In the genomic region with DNA sequence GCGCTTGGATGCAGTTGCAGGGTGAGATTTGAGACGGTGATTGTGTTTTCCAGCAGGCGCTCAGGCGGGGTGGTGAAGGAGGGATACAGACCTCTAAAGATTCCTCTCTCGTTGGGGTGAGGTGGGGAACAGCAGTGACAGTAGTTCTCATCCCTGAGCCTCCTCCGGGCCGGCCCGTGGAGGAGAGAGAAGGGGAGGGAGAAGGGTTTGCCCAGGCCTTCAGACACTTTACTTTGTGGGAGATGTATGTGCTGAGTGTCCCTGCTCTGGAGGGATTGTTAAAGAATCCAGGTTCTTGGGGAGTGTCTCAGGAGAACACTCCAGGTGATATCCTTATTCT, we compare ENCODE assay signal across 9 cellular contexts. TPM values are rescaled to one million over a fixed set of nuclear protein-coding genes. Genes with fewer than 3 reads are reported as not detected.
DNase-seq lines count a peak whose midpoint lies in the region; ATAC-seq and TF ChIP-seq lines count a peak whose summit lies in the region.
"Had no signal": no experiment of that assay in that cellular context is flagged by ENCODE, and none has a peak within 500 bp of the region (broad histone marks: within the 10 kb centered on the region; RNA-seq: fewer than 3 reads in every experiment).

No MANE protein-coding gene starts in this region.

- WGBS in tibial nerve, 2 donors = 0% methylated on average over 4 to 8 of the region's 8 CpGs

- no peaks in the 10 kb centered on the region for H3K27me3 ChIP-seq in CD4-positive, alpha-beta T cell (ENCODE audit: control insufficient read depth, insufficient read depth, low read length)
- no peaks in the 10 kb centered on the region for H3K27me3 ChIP-seq in left lung
- no peaks in the 10 kb centered on the region for H3K27me3 ChIP-seq in tibial nerve

- TF ChIP-seq CTCF in CD4-positive, alpha-beta T cell (IDR thresholded peaks at IDR 0.05) = no peak
- TF ChIP-seq CTCF in astrocyte of the cerebellum (IDR thresholded peaks at IDR 0.05; ENCODE audit: low read depth, low read length, missing control alignments) (no peak), left lung (IDR thresholded peaks at IDR 0.05) (no peak), tibial nerve (IDR thresholded peaks at IDR 0.05) (no peak)

- TF ChIP-seq EP300 in tibial nerve (IDR thresholded peaks at IDR 0.05) = no peak

- peak; percentile 5 for ATAC-seq in CD4-positive, alpha-beta T cell (ENCODE audit: poor library complexity)
- ATAC-seq in HG02885 (IDR thresholded peaks at IDR 0.05; ENCODE audit: poor library complexity, unreplicated experiment) = peak; percentile 13
- peak; percentile 38 for ATAC-seq in left lung
- ATAC-seq in HG02938 (IDR thresholded peaks at IDR 0.05; ENCODE audit: unreplicated experiment) = no peak

- peak overlapping the region; percentile 75 for H3K27ac ChIP-seq in CD4-positive, alpha-beta T cell (ENCODE audit: low read depth, low read length)
- H3K27ac ChIP-seq in left lung (peak overlapping the region; percentile 91 to 94), tibial nerve (peak overlapping the region; percentile 82 to 96 (median 90))

- H3K4me1 Mint-ChIP-seq in CD4-positive, alpha-beta T cell (ENCODE audit: low read depth) = peaks cover 45% of the 10 kb centered on the region

- peak overlapping the region; percentile 91 for H3K27ac Mint-ChIP-seq in CD4-positive, alpha-beta T cell

- no peaks in the 10 kb centered on the region for H3K36me3 ChIP-seq in left lung
- no peaks in the 10 kb centered on the region for H3K36me3 ChIP-seq in tibial nerve

- intact Hi-C loops in CD4-positive, alpha-beta T cell (cut with DNase I, micrococcal nuclease) = loop anchor here (2.0 to 10.0 kb wide), 4 partner anchors 52 to 1500 kb away; partner anchors contain the start of gene NUDT3 (in 1 of the 2)
- intact Hi-C loops in left lung (cut with DNase I) = no loop called here

- H3K9me3 Mint-ChIP-seq in CD4-positive, alpha-beta T cell = no peaks in the 10 kb centered on the region

- in situ Hi-C loops in astrocyte of the cerebellum (cut with HindIII; ENCODE audit: low sequenced_read_pairs) = no loop called here

- H3K4me3 ChIP-seq in astrocyte of the cerebellum (ENCODE audit: low read depth, low read length) = peak overlapping the region; percentile 83
- H3K4me3 ChIP-seq in left lung = peak overlapping the region; percentile 73 to 83
- H3K4me3 ChIP-seq in tibial nerve = peak overlapping the region; percentile 57 to 87 (median 66)

- H3K4me1 ChIP-seq in left lung (peaks cover 4 to 26% of the 10 kb centered on the region in 2 donors), tibial nerve (peaks cover 3 to 22% (median 11%) of the 10 kb centered on the region in 4 donors)

- POLR2A ChIA-PET in CD4-positive, alpha-beta T cell (lab: Charles Lee) = interaction anchor here (0.5 to 5.4 kb wide), 17 partner anchors 16 to 936 kb away, joined by 3 to 129 read pairs (median 4); partner anchors contain the start of genes BRD2, HLA-DMA, HLA-DMB and NELFE

- no peak for TF ChIP-seq POLR2A in tibial nerve (IDR thresholded peaks at IDR 0.05)

- CTCF ChIA-PET in CD4-positive, alpha-beta T cell (lab: Charles Lee) = interaction anchor here (1.0 to 1.9 kb wide), 8 partner anchors 9 to 90 kb away, joined by 4 to 8 read pairs (median 6); partner anchors contain the start of genes HLA-DMA and TAP2

- peaks cover 10% of the 10 kb centered on the region for H3K36me3 Mint-ChIP-seq in CD4-positive, alpha-beta T cell (ENCODE audit: low read depth)

- no peaks in the 10 kb centered on the region for H3K9me3 ChIP-seq in CD4-positive, alpha-beta T cell (ENCODE audit: control insufficient read depth, low read length)
- no peaks in the 10 kb centered on the region for H3K9me3 ChIP-seq in left lung
- H3K9me3 ChIP-seq in tibial nerve = no peaks in the 10 kb centered on the region

- no peak for DNase-seq in CD4-positive, alpha-beta T cell
- DNase-seq in astrocyte of the cerebellum (ENCODE audit: low read depth) (no peak), left lung (peak in 1 of 2 donors; percentile 74), tibial nerve (ENCODE audit: low spot score in 2 of 2) (no peak), EL (no peak), OCI-M2 (lab: John Stamatoyannopoulos, UW; ENCODE audit: unreplicated experiment) (no peak)

- H3K4me3 Mint-ChIP-seq in CD4-positive, alpha-beta T cell = peak overlapping the region; percentile 100

- H3K27me3 Mint-ChIP-seq in CD4-positive, alpha-beta T cell = no peaks in the 10 kb centered on the region

RNA-seq across cellular contexts. Expression of gene PSMB9, which starts 41.0 kb away (rescaled TPM):
- total RNA-seq in CD4-positive, alpha-beta T cell = 10 to 100 TPM; 37.2 to 38.4 TPM
- total RNA-seq in left lung (10 to 100 TPM; 50.0 to 67.9 TPM), tibial nerve (10 to 100 TPM; 18.4 to 34.3 (median 20.0) TPM)

RNA-seq across cellular contexts. Expression of gene TAP1, which starts 41.5 kb away (rescaled TPM):
- 10 to 100 TPM; 91.5 to 93.9 TPM for total RNA-seq in CD4-positive, alpha-beta T cell
- total RNA-seq in left lung (10 to 100 TPM; 79.3 to 99.2 TPM), tibial nerve (10 to 100 TPM; 27.2 to 45.9 (median 34.4) TPM)

RNA-seq across cellular contexts. Expression of gene HLA-DMB, which starts 45.9 kb away (rescaled TPM):
- total RNA-seq in CD4-positive, alpha-beta T cell = 1 to 10 TPM; 4.6 to 6.0 TPM
- total RNA-seq in left lung = 10 to 100 TPM; 59.0 to 91.0 TPM
- 10 to 100 TPM; 15.7 to 85.0 (median 25.5) TPM for total RNA-seq in tibial nerve
- total RNA-seq: lung microvascular endothelial cell had no signal

RNA-seq across cellular contexts. Expression of gene PSMB8, which starts 51.1 kb away (rescaled TPM):
- total RNA-seq in CD4-positive, alpha-beta T cell = 100 to 1,000 TPM; 120 to 121 TPM
- total RNA-seq in left lung (100 to 1,000 TPM in 1 of 2 donors, 10 to 100 TPM in 1; 93.6 to 122 TPM), tibial nerve (10 to 100 TPM; 16.3 to 39.0 (median 28.4) TPM)

RNA-seq across cellular contexts. Expression of gene TAP2, which starts 56.4 kb away (rescaled TPM):
- 100 to 1,000 TPM; 165 to 171 TPM for total RNA-seq in CD4-positive, alpha-beta T cell
- total RNA-seq in left lung (10 to 100 TPM; 75.9 to 90.0 TPM), tibial nerve (10 to 100 TPM; 14.1 to 21.9 (median 19.8) TPM)

Comparison
In these comparisons a context has a peak if more than half of its experiments do, and no peak if none do; other contexts are left out.
1. intact Hi-C loops: an anchor here in CD4-positive, alpha-beta T cell (2.0 to 10.0 kb wide); none called in left lung.